In the genomic region with DNA sequence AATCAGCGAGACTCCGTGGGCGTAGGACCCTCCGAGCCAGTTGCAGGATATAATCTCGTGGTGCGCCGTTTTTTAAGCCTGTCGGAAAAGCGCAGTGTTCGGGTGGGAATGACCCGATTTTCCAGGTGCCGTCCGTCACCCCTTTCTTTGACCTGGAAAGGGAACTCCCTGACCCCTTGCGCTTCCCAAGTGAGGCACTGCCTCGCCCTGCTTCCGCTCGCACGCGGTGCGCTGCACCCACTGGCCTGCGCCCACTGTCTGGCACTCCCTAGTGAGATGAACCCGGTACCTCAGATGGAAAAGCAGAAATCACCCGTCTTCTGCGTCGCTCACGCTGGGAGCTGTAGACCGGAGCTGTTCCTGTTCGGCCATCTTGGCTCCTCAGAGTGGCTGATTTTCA, we compare ENCODE assay signal across 7 cellular contexts.
DNase-seq lines count a peak whose midpoint lies in the region; ATAC-seq and TF ChIP-seq lines count a peak whose summit lies in the region.
"Not testable (repeated sequence)": the region's sequence is repeated elsewhere in the genome, so short reads cannot be mapped to it uniquely, and the experiment has no call there.

No MANE protein-coding gene starts in this region.

- not testable (repeated sequence) for H3K27me3 ChIP-seq in H7 (ENCODE audit: control insufficient read depth, insufficient read depth, low read length); iPS-15b (ENCODE audit: control insufficient read depth, insufficient read depth, low read length); neuronal stem cell (ENCODE audit: control insufficient read depth in 3 of 3, insufficient read depth in 3 of 3, low read depth in 1 of 3, low read length in 3 of 3)

- H2AK5ac ChIP-seq in neuronal stem cell (ENCODE audit: low read depth, low read length) = not testable (repeated sequence)

- H3K4ac ChIP-seq in neuronal stem cell (ENCODE audit: low read length) = not testable (repeated sequence)

- peak overlapping the region; percentile 59 for H2AFZ ChIP-seq in neuronal stem cell (ENCODE audit: low read length)

- H3K23ac ChIP-seq in neuronal stem cell (ENCODE audit: low read depth, low read length, poor library complexity) = not testable (repeated sequence)

- H3K36me3 ChIP-seq in H7 (replicated peaks; ENCODE audit: control insufficient read depth, insufficient read depth, low read length); iPS-15b (ENCODE audit: control insufficient read depth, insufficient read depth, low read length); neuronal stem cell (replicated peaks in 1 of 2; ENCODE audit: control insufficient read depth in 2 of 2, insufficient read depth in 2 of 2, low read length in 2 of 2): not testable (repeated sequence)

- H2BK12ac ChIP-seq in neuronal stem cell (ENCODE audit: low read length) = not testable (repeated sequence)

- POLR2A ChIA-PET in WTC11 (lab: Charles Lee) = not testable (repeated sequence)

- not testable (repeated sequence) for H3K14ac ChIP-seq in neuronal stem cell (ENCODE audit: low read length)

- not testable (repeated sequence) for H3K9me3 ChIP-seq in iPS-15b (ENCODE audit: control insufficient read depth, insufficient read depth, low read length); neuronal stem cell (replicated peaks in 1 of 2; ENCODE audit: control insufficient read depth in 2 of 2, insufficient read depth in 1 of 2, low read depth in 1 of 2, low read length in 2 of 2)

- not testable (repeated sequence) for H3K4me2 ChIP-seq in neuronal stem cell (ENCODE audit: insufficient read depth, low read length, poor library complexity, severe bottlenecking)

- ATAC-seq in WTC11 = not testable (repeated sequence)

- not testable (repeated sequence) for H4K91ac ChIP-seq in neuronal stem cell (ENCODE audit: low read depth, low read length, poor library complexity)

- H3K27ac Mint-ChIP-seq in WTC11 = peak overlapping the region; percentile 95
- not testable (repeated sequence) for H3K27ac Mint-ChIP-seq in nephron

- H2BK120ac ChIP-seq in neuronal stem cell (ENCODE audit: low read depth, low read length) = not testable (repeated sequence)

- not testable (repeated sequence) for H3K9ac ChIP-seq in iPS-15b (ENCODE audit: low read depth, low read length); neuronal stem cell (ENCODE audit: low read depth, low read length, poor library complexity)

- not testable (repeated sequence) for DNase-seq in H7; WTC11 (ENCODE audit: low spot score); neuronal stem cell (ENCODE audit: low spot score)
- DNase-seq in NCI-H526 (lab: John Stamatoyannopoulos, UW) = peak; percentile 34 to 38

- no CpG with 5 or more reads among the region's 28 CpGs for WGBS in neuronal stem cell (ENCODE audit: extremely low coverage in 2 of 2, insufficient read length in 2 of 2, insufficient replicate concordance in 1 of 2), 2 donors

- not testable (repeated sequence) for H3K4me1 ChIP-seq in iPS-15b (ENCODE audit: control insufficient read depth, insufficient read depth, low read length); neuronal stem cell (ENCODE audit: control insufficient read depth in 2 of 2, insufficient read depth in 1 of 2, low read depth in 1 of 2, low read length in 2 of 2)

- peaks cover 10% of the 10 kb centered on the region for H3K4me1 Mint-ChIP-seq in WTC11
- not testable (repeated sequence) for H3K4me1 Mint-ChIP-seq in nephron

- H2BK5ac ChIP-seq in neuronal stem cell (ENCODE audit: low read length) = not testable (repeated sequence)

- H3K27ac ChIP-seq in 22Rv1 = peak overlapping the region; percentile 64
- H3K27ac ChIP-seq in neuronal stem cell (replicated peaks; ENCODE audit: low read length) = not testable (repeated sequence)

- H3K36me3 Mint-ChIP-seq in WTC11; nephron (ENCODE audit: low read depth): not testable (repeated sequence)

- CTCF ChIA-PET in WTC11 (lab: Charles Lee) = not testable (repeated sequence)

- peak overlapping the region; percentile 8; the same call in 1 of the 2 replicates for H3K4me3 ChIP-seq in H7 (ENCODE audit: insufficient read depth, low read depth, low read length)
- H3K4me3 ChIP-seq in iPS-15b (ENCODE audit: low read depth, low read length) = peak overlapping the region; percentile 28
- peak overlapping the region in 1 of 2 donors; percentile 9 for H3K4me3 ChIP-seq in neuronal stem cell (ENCODE audit: low read length in 2 of 2)

- H3K79me1 ChIP-seq in neuronal stem cell (ENCODE audit: low read depth, low read length) = not testable (repeated sequence)

- not testable (repeated sequence) for TF ChIP-seq CTCF in 22Rv1 (IDR thresholded peaks at IDR 0.05); WTC11 (IDR thresholded peaks at IDR 0.05); nephron (IDR thresholded peaks at IDR 0.05; ENCODE audit: unreplicated experiment in 3 of 3)

- H3K4me3 Mint-ChIP-seq in WTC11 = peak overlapping the region; percentile 74
- H3K4me3 Mint-ChIP-seq in nephron = peak overlapping the region; percentile 34 to 66 (median 41)

- not testable (repeated sequence) for H3K9me3 Mint-ChIP-seq in WTC11, nephron

- H4K8ac ChIP-seq in neuronal stem cell (ENCODE audit: low read depth, low read length) = not testable (repeated sequence)

- not testable (repeated sequence) for H3K27me3 Mint-ChIP-seq in WTC11 (ENCODE audit: low read depth); nephron (ENCODE audit: low read depth)

- not testable (repeated sequence) for H3K18ac ChIP-seq in neuronal stem cell (ENCODE audit: low read length)

- not testable (repeated sequence) for H2BK15ac ChIP-seq in neuronal stem cell (ENCODE audit: low read length)
